ENCODE assay signal across 10 cellular contexts in the genomic region with DNA sequence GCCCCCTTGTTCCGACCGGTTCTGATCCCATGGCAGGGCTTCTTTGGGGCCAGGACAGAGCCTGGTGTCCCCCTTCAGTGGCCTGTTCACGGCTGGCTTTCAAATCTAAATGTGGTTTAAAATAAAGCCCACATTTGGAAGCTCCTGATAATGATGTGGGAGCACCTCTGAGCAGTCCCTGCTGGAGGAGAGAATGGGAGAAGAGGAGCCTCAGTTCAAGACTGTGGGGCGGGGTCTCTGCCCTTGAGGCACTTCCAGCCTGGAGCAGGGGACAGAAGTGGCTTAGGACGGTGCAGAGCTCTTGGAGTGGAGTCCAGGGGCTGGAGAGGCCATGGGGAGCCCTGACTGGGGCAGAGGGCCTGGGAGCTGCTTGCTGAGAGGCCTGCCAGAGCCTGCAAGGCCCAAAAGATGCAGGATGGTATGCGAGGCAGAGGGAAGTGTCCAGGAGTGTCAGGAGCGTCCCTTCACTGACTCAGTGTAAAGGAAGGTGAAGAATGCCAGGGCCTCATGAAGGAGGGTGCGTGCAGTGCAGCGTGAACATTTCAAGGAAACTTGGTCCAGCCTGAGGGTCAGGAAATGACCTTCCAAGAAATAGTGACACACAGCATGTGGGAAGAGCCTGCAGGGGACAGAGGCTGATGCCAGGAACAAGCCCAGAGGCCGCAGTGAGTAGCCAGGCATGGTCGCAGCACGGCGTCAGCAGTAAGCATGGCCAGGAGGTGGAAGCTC. TPM values are rescaled to one million over a fixed set of nuclear protein-coding genes. Genes with fewer than 3 reads are reported as not detected.
DNase-seq lines count a peak whose midpoint lies in the region; ATAC-seq and TF ChIP-seq lines count a peak whose summit lies in the region.
"Had no signal": no experiment of that assay in that cellular context is flagged by ENCODE, and none has a peak within 500 bp of the region (broad histone marks: within the 10 kb centered on the region; RNA-seq: fewer than 3 reads in every experiment).

No MANE protein-coding gene starts in this region.

- H3K27me3 ChIP-seq in HUES6 (ENCODE audit: control insufficient read depth, insufficient read depth, low read length) (no peaks in the 10 kb centered on the region), mammary epithelial cell (ENCODE audit: insufficient read depth, low read length) (no peaks in the 10 kb centered on the region), left lung (no peaks in the 10 kb centered on the region), BE2C (no peaks in the 10 kb centered on the region)
- H3K27me3 ChIP-seq: MG63 had no signal

- no peak overlapping the region for H2AFZ ChIP-seq in mammary epithelial cell (ENCODE audit: low read depth, low read length)

- peak overlapping the region; percentile 29; the same call in 1 of the 2 replicates for H3K27ac ChIP-seq in HUES6 (ENCODE audit: low read depth, low read length)
- peak overlapping the region; percentile 74 for H3K27ac ChIP-seq in mammary epithelial cell (ENCODE audit: insufficient read depth, low read depth, low read length)
- H3K27ac ChIP-seq in left lung = no peak overlapping the region

- 34% methylated on average over 10 of the region's 13 CpGs for WGBS in mammary epithelial cell (ENCODE audit: low coverage, missing lambda C conversion rate)

- dilution Hi-C loops in mammary epithelial cell (cut with HindIII; ENCODE audit: low sequenced_read_pairs) = loop anchor here (5.0 kb wide), 2 partner anchors 35 kb away; no protein-coding TSS in a partner anchor

- CTCF ChIA-PET in mammary epithelial cell (lab: Charles Lee; ENCODE audit: low non-redundant PET) = no interaction called here

- ATAC-seq in left lung (peak; percentile 27), HG03565 (IDR thresholded peaks at IDR 0.05; ENCODE audit: unreplicated experiment) (no peak)
- no peak for ATAC-seq in activated CD4-positive, CD25-positive, alpha-beta regulatory T cell treated with anti-CD3 and anti-CD28 coated beads, Interleukin-2, amount 50 U/mL, for 24 hours

- H3K4me3 ChIP-seq in HUES6 (ENCODE audit: low read depth, low read length) (no peak overlapping the region), mammary epithelial cell (replicated peaks in 1 of 3; ENCODE audit: insufficient read depth in 1 of 3, low read depth in 2 of 3, low read length in 3 of 3) (no peak overlapping the region), left lung (no peak overlapping the region), BE2C (ENCODE audit: low read depth, low read length) (no peak overlapping the region)
- H3K4me3 ChIP-seq: MG63 had no signal

- peak overlapping the region; percentile 52 for H3K4me2 ChIP-seq in mammary epithelial cell (ENCODE audit: insufficient read depth, low read depth, low read length)

- TSS peak; percentile 61 for BruUV-seq in mammary epithelial cell (replicated peaks; lab: Mats Ljungman, UMichigan)

- H4K20me1 ChIP-seq in mammary epithelial cell (ENCODE audit: insufficient read depth, low read length) = no peaks in the 10 kb centered on the region

- H3K36me3 ChIP-seq in HUES6 (ENCODE audit: control insufficient read depth, insufficient read depth, low read length) (peaks cover 65% of the 10 kb centered on the region), mammary epithelial cell (ENCODE audit: insufficient read depth, low read length) (peaks cover 6% of the 10 kb centered on the region), left lung (peaks cover 0 to 95% of the 10 kb centered on the region in 2 donors), BE2C (peaks cover 38% of the 10 kb centered on the region)
- H3K36me3 ChIP-seq: MG63 had no signal

- in situ Hi-C loops in mammary epithelial cell (cut with MboI; ENCODE audit: low sequenced_read_pairs in 2 of 2) = no loop called here

- peaks cover 13% of the 10 kb centered on the region for H3K79me2 ChIP-seq in mammary epithelial cell (ENCODE audit: insufficient read depth, low read length)

- peaks cover 7% of the 10 kb centered on the region; the same call in 1 of the 2 replicates for H3K4me1 ChIP-seq in HUES6 (ENCODE audit: control insufficient read depth, insufficient read depth, low read length)
- peaks cover 29% of the 10 kb centered on the region for H3K4me1 ChIP-seq in mammary epithelial cell (ENCODE audit: insufficient read depth, low read length)
- H3K4me1 ChIP-seq in left lung = no peaks in the 10 kb centered on the region
- H3K4me1 ChIP-seq in BE2C = no peaks in the 10 kb centered on the region

- DNase-seq in AG09319 (ENCODE audit: extremely low read depth, low read depth) = peak; percentile 34
- DNase-seq in mammary epithelial cell = peak; percentile 69
- DNase-seq in left lung = no peak
- no peak for DNase-seq in DMS 273 (lab: John Stamatoyannopoulos, UW; ENCODE audit: unreplicated experiment)
- DNase-seq in BE2C = no peak
- DNase-seq: DMS79, MG63 had no signal

- intact Hi-C loops in mammary epithelial cell (cut with micrococcal nuclease) (loop anchor here (1.0 kb wide), 4 partner anchors 18 to 48 kb away; a partner anchor contains a TSS), left lung (cut with DNase I) (no loop called here)

- H3K9ac ChIP-seq in HUES6 (ENCODE audit: low read length) (no peak overlapping the region), mammary epithelial cell (ENCODE audit: insufficient read depth, low read length) (peak overlapping the region; percentile 37)

- H3K9me3 ChIP-seq in HUES6 (ENCODE audit: control insufficient read depth, insufficient read depth, low read depth, low read length) = no peaks in the 10 kb centered on the region
- no peaks in the 10 kb centered on the region for H3K9me3 ChIP-seq in mammary epithelial cell (replicated peaks; ENCODE audit: insufficient read depth, low read length)
- H3K9me3 ChIP-seq in left lung = no peaks in the 10 kb centered on the region
- H3K9me3 ChIP-seq in BE2C = no peaks in the 10 kb centered on the region
- H3K9me3 ChIP-seq: MG63 had no signal

- TF ChIP-seq CTCF in AG09319 (IDR thresholded peaks at IDR 0.05; ENCODE audit: low read depth, low read length) = no peak
- TF ChIP-seq CTCF in mammary epithelial cell (conservative IDR thresholded peaks at IDR 0.05 in 1 of 2, IDR thresholded peaks at IDR 0.05 in 1 of 2; ENCODE audit: extremely low read depth in 1 of 2, insufficient read depth in 1 of 2, low read depth in 1 of 2, low read length in 2 of 2) = no peak
- TF ChIP-seq CTCF in left lung (IDR thresholded peaks at IDR 0.05) = no peak
- TF ChIP-seq CTCF in BE2C (IDR thresholded peaks at IDR 0.05; ENCODE audit: low read depth, low read length) = no peak

RNA-seq across cellular contexts. Expression of a gene that starts 21.1 kb away (rescaled TPM):
- 10 to 100 TPM; 13.3 to 17.2 TPM for total RNA-seq in mammary epithelial cell
- polyA plus RNA-seq in mammary epithelial cell = 6.7 TPM
- 9.5 TPM for polyA minus RNA-seq in mammary epithelial cell
- total RNA-seq in left lung = 10 to 100 TPM; 19.4 to 20.1 TPM
- 20.8 TPM for polyA plus RNA-seq in BE2C (2012; ENCODE audit: insufficient read depth, insufficient read length, low read depth)

RNA-seq across cellular contexts. Expression of a gene that starts 45.8 kb away (rescaled TPM):
- total RNA-seq in mammary epithelial cell (10 to 100 TPM; 18.5 to 66.1 TPM), left lung (10 to 100 TPM; 20.1 to 33.9 TPM)
- 60.2 TPM for polyA plus RNA-seq in mammary epithelial cell
- 77.2 TPM for polyA minus RNA-seq in mammary epithelial cell
- polyA plus RNA-seq in BE2C (2012; ENCODE audit: insufficient read depth, insufficient read length, low read depth) = 104 TPM

Comparison
In these comparisons a context has a peak if more than half of its experiments do, and no peak if none do; other contexts are left out.
1. DNase-seq: peak in AG09319 (single experiment) and mammary epithelial cell (single experiment); none in left lung (0 of 2), DMS 273 (single experiment) and BE2C (single experiment).
2. H3K27ac ChIP-seq: peak in HUES6 (single experiment) and mammary epithelial cell (single experiment); none in left lung (0 of 2).